In genomic region chr20:44475694-44476560, GRCh38 we compare ENCODE assay signal across 8 cellular contexts. TPM values are rescaled to one million over a fixed set of nuclear protein-coding genes. Genes with fewer than 3 reads are reported as not detected.
A peak's percentile ranks its signal among the peaks of the same experiment; 100 is the strongest.
DNase-seq lines count a peak whose midpoint lies in the region; ATAC-seq lines count a peak whose summit lies in the region.

Gene TTPAL, plus strand, starts transcription at chr20:44475874. Its CDS starts 4,126 bp downstream, at chr20:44480000.

- peak within 1 kb of the TSS; percentile 98 to 99 for H3K27ac Mint-ChIP-seq in effector memory CD8-positive, alpha-beta T cell

- peak within 1 kb of the TSS; percentile 48 for H3K4ac ChIP-seq in mesendoderm (ENCODE audit: low read depth, low read length)

- peak within 1 kb of the TSS; percentile 93 for H3K9ac ChIP-seq in mesendoderm (ENCODE audit: low read length)

- H3K4me1 ChIP-seq in mesendoderm (ENCODE audit: control insufficient read depth, low read depth, low read length): no peaks in the 10 kb centered on the region

- H3K79me1 ChIP-seq in mesendoderm (ENCODE audit: low read length): peaks cover 4% of the 10 kb centered on the region

- no peak within 1 kb of the TSS for H2BK120ac ChIP-seq in mesendoderm (ENCODE audit: low read depth, low read length)

- H3K56ac ChIP-seq in mesendoderm (ENCODE audit: low read length): peak within 1 kb of the TSS; percentile 99

- H3K23ac ChIP-seq in mesendoderm (ENCODE audit: low read length): peak within 1 kb of the TSS; percentile 97

- H3K27me3 ChIP-seq in mesendoderm (ENCODE audit: insufficient read depth, low read length, poor library complexity): no peaks in the 10 kb centered on the region

- H2AK5ac ChIP-seq in mesendoderm (ENCODE audit: low read length): no peak within 1 kb of the TSS

- WGBS in mesendoderm (ENCODE audit: extremely low coverage, insufficient coverage, low lambda C conversion rate): no CpG with 5 or more reads among the region's 55 CpGs

- no peak within 1 kb of the TSS for H4K8ac ChIP-seq in mesendoderm (ENCODE audit: low read depth, low read length)

- H3K4me1 Mint-ChIP-seq in effector memory CD8-positive, alpha-beta T cell (ENCODE audit: low read depth in 2 of 2): peaks cover 21 to 25% of the 10 kb centered on the region in 2 donors

- peaks cover 1% of the 10 kb centered on the region for H3K79me2 ChIP-seq in mesendoderm (ENCODE audit: control insufficient read depth, insufficient read depth, low read length)

- H3K36me3 Mint-ChIP-seq in effector memory CD8-positive, alpha-beta T cell (ENCODE audit: insufficient read depth): peaks cover 19% of the 10 kb centered on the region

- no peaks in the 10 kb centered on the region for H3K36me3 ChIP-seq in mesendoderm (ENCODE audit: control insufficient read depth, insufficient read depth, low read length)

- peak; percentile 80 for ATAC-seq in GM21360 (IDR thresholded peaks at IDR 0.05; ENCODE audit: unreplicated experiment)
- peak; percentile 98 for ATAC-seq in effector memory CD8-positive, alpha-beta T cell (replicated peaks)

- DNase-seq in COLO668 (lab: John Stamatoyannopoulos, UW; ENCODE audit: unreplicated experiment) (peak; percentile 97), HT-29 (ENCODE audit: low spot score) (peak; percentile 98), NOMO-1 (lab: John Stamatoyannopoulos, UW; ENCODE audit: unreplicated experiment in 2 of 2) (peak; percentile 80 to 92), mesendoderm (peak; percentile 93)
- DNase-seq in activated CD8-positive, alpha-beta memory T cell treated with anti-CD3 and anti-CD28 coated beads for 4 hours (ENCODE audit: low read depth in 2 of 2): peak; percentile 78 to 81
- DNase-seq in effector memory CD8-positive, alpha-beta T cell: peak; percentile 83 to 88 (median 86)
- peak; percentile 86 for DNase-seq in stimulated activated CD8-positive, alpha-beta memory T cell treated with anti-CD3 and anti-CD28 coated beads, Interleukin-12 subunit alpha, Interleukin-12 subunit beta, amount 100 ng/mL, for 4 hours (ENCODE audit: low read depth)

- H3K4me2 ChIP-seq in mesendoderm (ENCODE audit: low read length): peak within 1 kb of the TSS; percentile 98

- peak within 1 kb of the TSS; percentile 90 for H2BK5ac ChIP-seq in mesendoderm (ENCODE audit: low read length)

- H3K4me3 ChIP-seq in mesendoderm (ENCODE audit: low read length): peak within 1 kb of the TSS; percentile 87

- peaks cover 0 to 2% of the 10 kb centered on the region in 2 donors for H3K27me3 Mint-ChIP-seq in effector memory CD8-positive, alpha-beta T cell

- no peak within 1 kb of the TSS for H2BK15ac ChIP-seq in mesendoderm (replicated peaks; ENCODE audit: low read depth)

- H4K5ac ChIP-seq in mesendoderm (ENCODE audit: low read length): peak within 1 kb of the TSS; percentile 36

- peak within 1 kb of the TSS; percentile 69 for H3K18ac ChIP-seq in mesendoderm (ENCODE audit: low read length)

- H3K27ac ChIP-seq in mesendoderm (ENCODE audit: low read depth, low read length): peak within 1 kb of the TSS; percentile 40

- H3K9me3 Mint-ChIP-seq in effector memory CD8-positive, alpha-beta T cell: no peaks in the 10 kb centered on the region

- H3K4me3 Mint-ChIP-seq in effector memory CD8-positive, alpha-beta T cell: peak within 1 kb of the TSS; percentile 95

RNA-seq across cellular contexts. Expression of gene TTPAL, which starts in this region (rescaled TPM):
- total RNA-seq in HT-29 (2014; rRNA removed; shearing (Covaris generic)): 4.7 and 4.8 TPM in 2 replicates
- polyA plus RNA-seq in mesendoderm (2013, experiment 1 of 2): 9.7 TPM
- polyA plus RNA-seq in mesendoderm (2013, experiment 2 of 2): 9.1 TPM

Comparison
In these comparisons a context has a peak if more than half of its experiments do, and no peak if none do; other contexts are left out.
1. Peak in every context shown above with its lines: DNase-seq, ATAC-seq, H3K4me3 ChIP-seq and H3K27ac ChIP-seq.